ENCODE assay signal across 23 cellular contexts in the genomic region with DNA sequence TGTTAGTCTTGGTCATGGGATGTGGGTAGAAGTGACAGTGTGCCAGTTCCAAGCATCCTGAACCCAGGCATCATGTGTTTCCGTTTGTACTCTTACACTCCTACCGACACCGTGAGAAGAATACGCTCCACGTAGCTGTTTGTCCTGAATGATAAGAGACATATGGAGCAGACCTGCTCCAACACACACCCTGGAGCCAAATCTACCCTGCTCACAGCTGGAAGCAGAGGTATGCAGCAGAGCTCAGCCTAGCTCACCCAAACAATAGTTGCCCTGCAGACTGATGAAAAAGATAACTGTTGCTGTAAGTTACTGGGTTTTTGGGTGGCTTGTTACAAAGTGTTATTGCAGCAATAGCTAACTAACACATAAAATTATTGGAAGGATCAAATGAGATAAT. TPM values are rescaled to one million over a fixed set of nuclear protein-coding genes. Genes with fewer than 3 reads are reported as not detected.
DNase-seq lines count a peak whose midpoint lies in the region; ATAC-seq, FAIRE-seq and TF ChIP-seq lines count a peak whose summit lies in the region.
"Had no signal": no experiment of that assay in that cellular context is flagged by ENCODE, and none has a peak within 500 bp of the region (broad histone marks: within the 10 kb centered on the region; RNA-seq: fewer than 3 reads in every experiment).

No MANE protein-coding gene starts in this region.

- H3K79me1 ChIP-seq in H1 (ENCODE audit: low read depth, low read length) (no peaks in the 10 kb centered on the region), mesendoderm (ENCODE audit: low read length) (no peaks in the 10 kb centered on the region)

- H3K18ac ChIP-seq in H1 (ENCODE audit: extremely low read depth, low read length) (no peak overlapping the region), mesendoderm (ENCODE audit: low read length) (no peak overlapping the region)

- no peak for FAIRE-seq in H1 (lab: Jason Lieb, UNC)
- FAIRE-seq: A549 had no signal

- H3K56ac ChIP-seq in H1 (replicated peaks; ENCODE audit: insufficient read length, low read depth, low read length): no peak overlapping the region
- H3K56ac ChIP-seq in mesendoderm (ENCODE audit: low read length): no peak overlapping the region

- H3K27ac ChIP-seq in H1 (ENCODE audit: low read depth, low read length) (no peak overlapping the region), mesendoderm (ENCODE audit: low read depth, low read length) (no peak overlapping the region)
- H3K27ac ChIP-seq: A549, C4-2B had no signal

- H3K9me3 ChIP-seq in H1 (ENCODE audit: insufficient read depth in 2 of 2, low read depth in 1 of 2, low read length in 1 of 2): no peaks in the 10 kb centered on the region
- no peaks in the 10 kb centered on the region for H3K9me3 ChIP-seq in T-helper 17 cell (ENCODE audit: control insufficient read depth, low read length, poor library complexity, severe bottlenecking)
- H3K9me3 ChIP-seq: A549, Caco-2, MG63 had no signal

- POLR2A ChIA-PET in H1 (lab: Charles Lee; ENCODE audit: partially characterized antibody): no interaction called here

- intact Hi-C loops in posterior cingulate gyrus (cut with DNase I): no loop called here

- H2BK12ac ChIP-seq in H1 (ENCODE audit: low read depth, low read length): no peak overlapping the region

- H3K36me3 ChIP-seq in H1 (ENCODE audit: control insufficient read depth in 2 of 4, insufficient read depth in 4 of 4, low read length in 3 of 4): no peaks in the 10 kb centered on the region
- no peaks in the 10 kb centered on the region for H3K36me3 ChIP-seq in mesendoderm (ENCODE audit: control insufficient read depth, insufficient read depth, low read length)
- H3K36me3 ChIP-seq: MG63 had no signal

- no peaks in the 10 kb centered on the region for H4K20me1 ChIP-seq in H1 (replicated peaks in 1 of 2; ENCODE audit: control insufficient read depth in 1 of 2, insufficient read depth in 2 of 2, low read length in 2 of 2)

- no peak for TF ChIP-seq RAD21 in H1 (IDR thresholded peaks at IDR 0.05 in 1 of 2, conservative IDR thresholded peaks at IDR 0.05 in 1 of 2; ENCODE audit: low read depth in 2 of 2, low read length in 2 of 2)

- H3K79me2 ChIP-seq in H1 (ENCODE audit: control insufficient read depth in 1 of 2, insufficient read depth in 2 of 2, low read length in 2 of 2): no peaks in the 10 kb centered on the region
- no peaks in the 10 kb centered on the region for H3K79me2 ChIP-seq in mesendoderm (ENCODE audit: control insufficient read depth, insufficient read depth, low read length)

- H2AK5ac ChIP-seq in H1 (ENCODE audit: low read depth, low read length) (no peak overlapping the region), mesendoderm (ENCODE audit: low read length) (no peak overlapping the region)

- H3K4me1 ChIP-seq in H1 (replicated peaks in 1 of 4; ENCODE audit: control insufficient read depth in 3 of 4, insufficient read depth in 4 of 4, low read length in 3 of 4) (peaks cover 0 to 2% (median 2%) of the 10 kb centered on the region in 4 experiments; a peak in 5 of 7 replicates), mesendoderm (ENCODE audit: control insufficient read depth, low read depth, low read length) (peaks cover 2% of the 10 kb centered on the region)
- H3K4me1 ChIP-seq: A549, Caco-2 had no signal

- TF ChIP-seq CTCF in H1 (IDR thresholded peaks at IDR 0.05; ENCODE audit: control extremely low read depth in 1 of 3, insufficient read depth in 1 of 3, low read depth in 1 of 3, low read length in 3 of 3): no peak
- TF ChIP-seq CTCF in omental fat pad (IDR thresholded peaks at IDR 0.05): no peak

- no peak overlapping the region for H4K91ac ChIP-seq in H1 (replicated peaks; ENCODE audit: insufficient read length, low read length)

- H3K9ac ChIP-seq in H1 (replicated peaks in 1 of 4; ENCODE audit: extremely low read depth in 1 of 4, low read depth in 3 of 4, low read length in 3 of 4) (no peak overlapping the region), mesendoderm (ENCODE audit: low read length) (no peak overlapping the region)

- peaks cover 34% of the 10 kb centered on the region for H3K27me3 Mint-ChIP-seq in T-helper 17 cell

- DNase-seq in ELF-1 (ENCODE audit: low read depth, low spot score) (peak; percentile 63), NCI-H146 (lab: John Stamatoyannopoulos, UW) (peak; percentile 69), H1 (ENCODE audit: low read depth in 1 of 2, low spot score in 2 of 2) (no peak), mesendoderm (peak; percentile 81), T-helper 17 cell (no peak), posterior cingulate gyrus (no peak), omental fat pad (ENCODE audit: low spot score) (no peak)
- DNase-seq: Caco-2; CD8-positive, alpha-beta T cell; DMS79 treated with DMSO at 0.1 percent for 48 hours; H9; HFFc6; IMR-90; KG1; MG63; NCI-H1105 treated with DMSO at 0.1 percent for 48 hours; NCI-H1694; NCI-H2029 treated with DMSO at 0.1 percent for 48 hours; NCI-H345; NCI-H510A treated with DMSO at 0.1 percent for 48 hours; NCI-H748 treated with DMSO at 0.1 percent for 48 hours had no signal

- H3K23ac ChIP-seq in H1 (ENCODE audit: insufficient read length) (no peak overlapping the region), mesendoderm (ENCODE audit: low read length) (no peak overlapping the region)

- no peak overlapping the region for H2BK15ac ChIP-seq in H1 (ENCODE audit: low read length)
- H2BK15ac ChIP-seq in mesendoderm (replicated peaks; ENCODE audit: low read depth): no peak overlapping the region

- H3K4me3 Mint-ChIP-seq in T-helper 17 cell: no peak overlapping the region
- H3K4me3 Mint-ChIP-seq: CD8-positive, alpha-beta T cell; H9; HFFc6 had no signal

- H3K4ac ChIP-seq in H1 (replicated peaks; ENCODE audit: insufficient read length, low read depth, low read length) (no peak overlapping the region), mesendoderm (ENCODE audit: low read depth, low read length) (no peak overlapping the region)

- peak overlapping the region; percentile 83 for H2AFZ ChIP-seq in H1 (ENCODE audit: low read length)

- no peak overlapping the region for H4K5ac ChIP-seq in H1 (ENCODE audit: insufficient read length, low read depth, low read length)
- H4K5ac ChIP-seq in mesendoderm (ENCODE audit: low read length): no peak overlapping the region

- no peak overlapping the region for H3K14ac ChIP-seq in H1 (ENCODE audit: insufficient read length)

- TF ChIP-seq EP300 in H1 (IDR thresholded peaks at IDR 0.05; ENCODE audit: borderline replicate concordance in 1 of 2, low read depth in 2 of 2, low read length in 2 of 2): no peak

- H2BK20ac ChIP-seq in H1 (ENCODE audit: low read length): no peak overlapping the region

- WGBS in H1 (ENCODE audit: extremely low coverage in 1 of 2, insufficient coverage in 1 of 2, insufficient read length in 1 of 2, insufficient replicate concordance in 2 of 2, low coverage in 1 of 2, low lambda C conversion rate in 2 of 2, missing lambda C conversion rate in 1 of 2), 2 experiments: 76% methylated on average over 5 of the region's 5 CpGs; no CpG with 5 or more reads in 1 of the 2 experiments
- WGBS in mesendoderm (ENCODE audit: extremely low coverage, insufficient coverage, low lambda C conversion rate): no CpG with 5 or more reads among the region's 5 CpGs

- CTCF ChIA-PET in H1 (lab: Charles Lee; ENCODE audit: partially characterized antibody): interaction anchor here (0.6 to 1.2 kb wide), 2 partner anchors 9 to 14 kb away, joined by 3 to 4 read pairs; a partner anchor contains a TSS

- H3K27ac Mint-ChIP-seq in T-helper 17 cell: no peak overlapping the region
- H3K27ac Mint-ChIP-seq: CD8-positive, alpha-beta T cell; H9; HFFc6 had no signal

- H2BK5ac ChIP-seq in H1 (ENCODE audit: low read depth, low read length): no peak overlapping the region
- no peak overlapping the region for H2BK5ac ChIP-seq in mesendoderm (ENCODE audit: low read length)

- peaks cover 5% of the 10 kb centered on the region for H3K4me1 Mint-ChIP-seq in T-helper 17 cell

- H4K8ac ChIP-seq in H1 (ENCODE audit: extremely low read depth, insufficient read depth, low read length) (no peak overlapping the region), mesendoderm (ENCODE audit: low read depth, low read length) (no peak overlapping the region)

- H3K36me3 Mint-ChIP-seq in T-helper 17 cell (ENCODE audit: low read depth): no peaks in the 10 kb centered on the region
- H3K36me3 Mint-ChIP-seq: CD8-positive, alpha-beta T cell had no signal

- H2BK120ac ChIP-seq in H1 (replicated peaks; ENCODE audit: low read depth, low read length) (no peak overlapping the region), mesendoderm (ENCODE audit: low read depth, low read length) (no peak overlapping the region)

- no peaks in the 10 kb centered on the region for H3K23me2 ChIP-seq in H1 (ENCODE audit: low read depth, low read length)

- H3K4me3 ChIP-seq in H1 (ENCODE audit: extremely low read depth in 1 of 4, insufficient read depth in 2 of 4, low read depth in 3 of 4, low read length in 4 of 4): no peak overlapping the region
- H3K4me3 ChIP-seq in mesendoderm (ENCODE audit: low read length): no peak overlapping the region
- H3K4me3 ChIP-seq: A549, MG63 had no signal

- H3K4me2 ChIP-seq in H1 (ENCODE audit: insufficient read depth in 1 of 2, low read depth in 2 of 2, low read length in 2 of 2) (no peak overlapping the region), mesendoderm (ENCODE audit: low read length) (no peak overlapping the region)
- H3K4me2 ChIP-seq: A549 had no signal

- no peaks in the 10 kb centered on the region for H3K27me3 ChIP-seq in H1 (replicated peaks in 1 of 4; ENCODE audit: control insufficient read depth in 3 of 4, extremely low read depth in 1 of 4, insufficient read depth in 3 of 4, low read length in 3 of 4)
- H3K27me3 ChIP-seq in mesendoderm (ENCODE audit: insufficient read depth, low read length, poor library complexity): no peaks in the 10 kb centered on the region

- no peak for ATAC-seq in T-helper 17 cell
- no peak for ATAC-seq in omental fat pad (ENCODE audit: low FRiP score)
- ATAC-seq: A549; CD8-positive, alpha-beta T cell had no signal

- TF ChIP-seq POLR2A in H1 (IDR thresholded peaks at IDR 0.05; ENCODE audit: control extremely low read depth in 1 of 2, low read depth in 2 of 2, low read length in 2 of 2): no peak

RNA-seq across cellular contexts. Expression of a gene that starts 14.3 kb away (rescaled TPM):
- total RNA-seq in H1 (2021; fragmentation: NEBNext Ultra II Directional; extraction: Animal tissue kit (Norgen Biotek cat#: 25700)): 15.6 and 16.1 TPM in 2 replicates
- polyA plus RNA-seq in H1 (2011; rRNA removed): 10.7 TPM in 2 replicates
- 10.7 TPM for polyA plus RNA-seq in H1 (2011; cell fraction: cytosol; rRNA removed)
- polyA plus RNA-seq in H1 (2011; cell fraction: nucleus; rRNA removed): 16.1 TPM
- 10.0 to 13.8 TPM (median 10.7 TPM) in 4 replicates for polyA plus RNA-seq in H1 (2012, experiment 1 of 2)
- polyA plus RNA-seq in H1 (2012, experiment 2 of 2): 4.5 TPM
- 8.5 TPM for polyA plus RNA-seq in H1 (2013, experiment 1 of 2)
- 8.2 TPM for polyA plus RNA-seq in H1 (2013, experiment 2 of 2)
- polyA minus RNA-seq in H1 (2011; rRNA and poly(A)+ RNA removed): 22.7 and 24.0 TPM in 2 replicates
- 11.0 TPM for polyA minus RNA-seq in H1 (2011; cell fraction: cytosol; rRNA and poly(A)+ RNA removed)
- polyA minus RNA-seq in H1 (2011; cell fraction: nucleus; rRNA and poly(A)+ RNA removed): 45.2 TPM
- 7.5 TPM for polyA plus RNA-seq in mesendoderm (2013, experiment 1 of 2)
- 7.7 TPM for polyA plus RNA-seq in mesendoderm (2013, experiment 2 of 2)
- total RNA-seq in T-helper 17 cell: 10 to 100 TPM; 11.4 to 12.3 TPM
- total RNA-seq in omental fat pad: 1 to 10 TPM; 6.5 to 9.6 (median 8.8) TPM

RNA-seq across cellular contexts. Expression of a gene that starts 16.3 kb away (rescaled TPM):
- total RNA-seq in H1 (2021; fragmentation: NEBNext Ultra II Directional; extraction: Animal tissue kit (Norgen Biotek cat#: 25700)): 6.2 and 7.4 TPM in 2 replicates
- polyA plus RNA-seq in H1 (2011; rRNA removed): 0.45 and 0.55 TPM in 2 replicates
- 0.56 TPM for polyA plus RNA-seq in H1 (2011; cell fraction: cytosol; rRNA removed)
- polyA plus RNA-seq in H1 (2011; cell fraction: nucleus; rRNA removed): 1.4 TPM
- 2.3 to 2.9 TPM (median 2.7 TPM) in 4 replicates for polyA plus RNA-seq in H1 (2012, experiment 1 of 2)
- 2.0 TPM for polyA plus RNA-seq in H1 (2012, experiment 2 of 2)
- polyA plus RNA-seq in H1 (2013, experiment 1 of 2): 2.7 TPM
- 2.5 TPM for polyA plus RNA-seq in H1 (2013, experiment 2 of 2)
- polyA minus RNA-seq in H1 (2011; rRNA and poly(A)+ RNA removed): 1.2 and 2.4 TPM in 2 replicates
- 4.0 TPM for polyA minus RNA-seq in H1 (2011; cell fraction: cytosol; rRNA and poly(A)+ RNA removed)
- 7.0 TPM for polyA minus RNA-seq in H1 (2011; cell fraction: nucleus; rRNA and poly(A)+ RNA removed)
- 1.5 TPM for polyA plus RNA-seq in mesendoderm (2013, experiment 1 of 2)
- 1.6 TPM for polyA plus RNA-seq in mesendoderm (2013, experiment 2 of 2)
- total RNA-seq in T-helper 17 cell (under 1 TPM in 1 of 2 donors, not detected in 1; 0.16 TPM), omental fat pad (1 to 10 TPM; 1.9 to 9.6 (median 4.0) TPM)
- total RNA-seq: Caco-2 had no signal

Comparison
In these comparisons a context has a peak if more than half of its experiments do, and no peak if none do; other contexts are left out.
1. DNase-seq: peak in ELF-1 (single experiment), NCI-H146 (single experiment) and mesendoderm (single experiment); none in H1 (0 of 2), T-helper 17 cell (0 of 3), posterior cingulate gyrus (0 of 10) and omental fat pad (single experiment).